9 cellular contexts compared by ENCODE assay signal in the genomic region with DNA sequence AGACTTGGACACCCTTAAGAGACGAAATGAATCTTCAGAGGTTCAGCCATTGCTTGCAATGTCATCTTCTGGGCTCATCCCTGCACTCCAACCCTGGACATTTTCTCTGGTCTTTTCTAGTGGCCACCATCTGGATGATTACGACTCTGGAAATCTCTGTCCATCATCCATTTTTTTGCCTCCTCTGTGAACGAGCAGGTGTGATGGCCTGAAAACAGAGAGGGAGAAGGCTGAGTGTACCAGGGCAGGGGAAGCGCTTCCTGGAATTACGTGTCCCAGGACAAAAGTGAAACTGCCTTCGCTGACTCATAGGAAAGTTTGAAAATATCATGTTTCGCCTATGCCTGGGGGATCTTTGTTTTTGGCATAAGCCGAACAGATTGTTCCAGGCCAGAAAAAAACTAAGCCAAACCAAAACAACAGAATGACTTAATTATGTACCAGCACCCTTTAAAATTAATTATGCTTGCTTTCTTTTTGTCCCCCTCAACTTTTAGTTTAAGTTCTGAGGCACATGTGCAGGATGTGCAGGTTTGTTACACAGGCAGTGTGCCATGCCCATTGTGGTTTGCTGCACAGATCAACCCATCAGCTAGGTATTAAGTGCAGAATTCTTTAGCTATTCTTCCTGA. TPM values are rescaled to one million over a fixed set of nuclear protein-coding genes. Genes with fewer than 3 reads are reported as not detected.
DNase-seq lines count a peak whose midpoint lies in the region; ATAC-seq, FAIRE-seq and TF ChIP-seq lines count a peak whose summit lies in the region.
"Had no signal": no experiment of that assay in that cellular context is flagged by ENCODE, and none has a peak within 500 bp of the region (broad histone marks: within the 10 kb centered on the region; RNA-seq: fewer than 3 reads in every experiment).

No MANE protein-coding gene starts in this region.

- H3K9me3 ChIP-seq in astrocyte (ENCODE audit: insufficient read depth, low read depth, low read length) = no peaks in the 10 kb centered on the region

- peak overlapping the region; percentile 13 for H2AFZ ChIP-seq in astrocyte (ENCODE audit: low read depth, low read length)

- H3K4me2 ChIP-seq in astrocyte (ENCODE audit: low read length) = peak overlapping the region; percentile 66

- peak overlapping the region; percentile 85 for H3K27ac Mint-ChIP-seq in astrocyte (ENCODE audit: unreplicated experiment)
- H3K27ac Mint-ChIP-seq in stimulated activated naive CD8-positive, alpha-beta T cell treated with anti-CD3 and anti-CD28 coated beads, Interleukin-15, Interleukin-2, amounts not matched to agents 100 ng/mL and 50 ng/mL, for 24 hours = peak overlapping the region; percentile 78

- FAIRE-seq in astrocyte (lab: Jason Lieb, UNC) (no peak), D721Med (lab: Jason Lieb, UNC) (no peak)
- FAIRE-seq: endometrium had no signal

- peaks cover 33% of the 10 kb centered on the region for H3K4me1 ChIP-seq in astrocyte (ENCODE audit: insufficient read depth, low read length)

- peaks cover 64% of the 10 kb centered on the region for H3K4me1 Mint-ChIP-seq in astrocyte (ENCODE audit: low read depth, unreplicated experiment)
- peaks cover 75% of the 10 kb centered on the region for H3K4me1 Mint-ChIP-seq in stimulated activated naive CD8-positive, alpha-beta T cell treated with anti-CD3 and anti-CD28 coated beads, Interleukin-15, Interleukin-2, amounts not matched to agents 100 ng/mL and 50 ng/mL, for 24 hours (ENCODE audit: low read depth)

- H3K9me3 Mint-ChIP-seq in astrocyte (ENCODE audit: unreplicated experiment) = peaks cover 6% of the 10 kb centered on the region
- peaks cover 24% of the 10 kb centered on the region for H3K9me3 Mint-ChIP-seq in stimulated activated naive CD8-positive, alpha-beta T cell treated with anti-CD3 and anti-CD28 coated beads, Interleukin-15, Interleukin-2, amounts not matched to agents 100 ng/mL and 50 ng/mL, for 24 hours

- TF ChIP-seq CTCF in astrocyte (IDR thresholded peaks at IDR 0.05; ENCODE audit: insufficient read depth, low read depth, low read length) (no peak), D721Med (IDR thresholded peaks at IDR 0.05; ENCODE audit: insufficient read depth, missing control alignments) (no peak)

- H3K36me3 Mint-ChIP-seq in astrocyte (ENCODE audit: low read depth, unreplicated experiment) = no peaks in the 10 kb centered on the region
- H3K36me3 Mint-ChIP-seq in stimulated activated naive CD8-positive, alpha-beta T cell treated with anti-CD3 and anti-CD28 coated beads, Interleukin-15, Interleukin-2, amounts not matched to agents 100 ng/mL and 50 ng/mL, for 24 hours (ENCODE audit: low read depth) = peaks cover 36% of the 10 kb centered on the region

- H3K27me3 ChIP-seq in astrocyte (ENCODE audit: insufficient read depth, low read length) = no peaks in the 10 kb centered on the region

- peak; percentile 44 for ATAC-seq in GM21381 (IDR thresholded peaks at IDR 0.05; ENCODE audit: unreplicated experiment)
- no peak for ATAC-seq in HG03095 (IDR thresholded peaks at IDR 0.05; ENCODE audit: unreplicated experiment)

- peak overlapping the region; percentile 11 for H3K4me3 ChIP-seq in astrocyte (ENCODE audit: insufficient read depth, low read depth, low read length)

- H3K36me3 ChIP-seq in astrocyte (ENCODE audit: insufficient read depth, low read length) = no peaks in the 10 kb centered on the region

- DNase-seq in A172 (ENCODE audit: low spot score) (peak; percentile 91), NCI-H226 (peak; percentile 90), astrocyte (ENCODE audit: low read depth) (peak; percentile 86), kidney tubule cell (ENCODE audit: low spot score) (peak; percentile 89), D721Med (ENCODE audit: insufficient read length, low spot score) (no peak)

- H3K27ac ChIP-seq in astrocyte (ENCODE audit: low read depth, low read length) = peak overlapping the region; percentile 66

- H3K27me3 Mint-ChIP-seq in astrocyte (ENCODE audit: low read depth, unreplicated experiment) = no peaks in the 10 kb centered on the region
- peaks cover 10% of the 10 kb centered on the region for H3K27me3 Mint-ChIP-seq in stimulated activated naive CD8-positive, alpha-beta T cell treated with anti-CD3 and anti-CD28 coated beads, Interleukin-15, Interleukin-2, amounts not matched to agents 100 ng/mL and 50 ng/mL, for 24 hours

- H4K20me1 ChIP-seq in astrocyte (ENCODE audit: insufficient read depth, low read length) = no peaks in the 10 kb centered on the region

- H3K9ac ChIP-seq in astrocyte (ENCODE audit: low read length) = peak overlapping the region; percentile 60

- no peak overlapping the region for H3K4me3 Mint-ChIP-seq in astrocyte (ENCODE audit: unreplicated experiment)
- H3K4me3 Mint-ChIP-seq in stimulated activated naive CD8-positive, alpha-beta T cell treated with anti-CD3 and anti-CD28 coated beads, Interleukin-15, Interleukin-2, amounts not matched to agents 100 ng/mL and 50 ng/mL, for 24 hours = peak overlapping the region; percentile 48

- H3K79me2 ChIP-seq in astrocyte (ENCODE audit: insufficient read depth, low read length) = peaks cover 2% of the 10 kb centered on the region

RNA-seq across cellular contexts. Expression of a gene that starts 31.9 kb away (rescaled TPM):
- total RNA-seq in A172 (2014; rRNA removed; shearing (Covaris generic)) = 1.2 and 2.3 TPM in 2 replicates
- total RNA-seq in astrocyte = 13.5 and 22.7 TPM in 2 replicates
